ENCODE assay signal across 1 cellular context in genomic region chr5:146229222-146229621, GRCh38.
TF ChIP-seq lines count a peak whose summit lies in the region.

No MANE protein-coding gene starts in this region.

TF ChIP-seq in HEK293, 187 proteins besides CTCF, POLR2A, EP300 and RAD21 (continued from another document):
- no peak for TF ChIP-seq ZNF704 (tag by site-specific recombination; IDR thresholded peaks at IDR 0.05)
- no peak for TF ChIP-seq ZNF26 (tag by site-specific recombination; IDR thresholded peaks at IDR 0.05)
